Comparison of ENCODE assay signal across 27 cellular contexts in genomic region chr19:33320636-33321035, GRCh38.
DNase-seq lines count a peak whose midpoint lies in the region; TF ChIP-seq lines count a peak whose summit lies in the region.
"Had no signal": no experiment of that assay in that cellular context is flagged by ENCODE, and none has a peak within 500 bp of the region (broad histone marks: within the 10 kb centered on the region; RNA-seq: fewer than 3 reads in every experiment).

No MANE protein-coding gene starts in this region.

- CTCF ChIA-PET in HEK293 (lab: Yijun Ruan, JAX): interaction anchor here (1.4 kb wide), 1 partner anchor 9 kb away, joined by 3 read pairs; no protein-coding TSS in a partner anchor

- POLR2A ChIA-PET in HEK293 (lab: Yijun Ruan, JAX): no interaction called here

- H3K36me3 ChIP-seq in HEK293 (ENCODE audit: control insufficient read depth in 2 of 2, insufficient read depth in 1 of 2, low read length in 2 of 2): peaks cover 0 to 3% of the 10 kb centered on the region in 2 experiments; a peak in 1 of 3 replicates
- H3K36me3 ChIP-seq: BE2C; BLaER1; BLaER1 treated with 17β-estradiol and CSF1 and Interleukin-3, amounts not matched to agents 10 nM and 100 nM had no signal

- DNase-seq in HPDE6-E6E7 (ENCODE audit: extremely low spot score): no peak
- DNase-seq: 8988T; ACHN; AML-193; BE2C; C1 segment of cervical spinal cord; Caco-2; Calu3; CD4-positive, alpha-beta memory T cell; CD4-positive, alpha-beta T cell; CD4-positive, CD25-positive, alpha-beta regulatory T cell; CD8-positive, alpha-beta memory T cell; CD8-positive, alpha-beta T cell; COR-L47; DMS 273 treated with DMSO at 0.1 percent for 48 hours; DMS153; DMS53; DMS79; DMS79 treated with DMSO at 0.1 percent for 48 hours; DND-41; EL had no signal

- no peaks in the 10 kb centered on the region for H3K4me1 ChIP-seq in HEK293 (ENCODE audit: control insufficient read depth, insufficient read depth, low read length)
- H3K4me1 ChIP-seq: BE2C; BLaER1; BLaER1 treated with 17β-estradiol and CSF1 and Interleukin-3, amounts not matched to agents 10 nM and 100 nM had no signal

- peaks cover 6% of the 10 kb centered on the region for H3K9me3 ChIP-seq in HEK293 (ENCODE audit: control insufficient read depth, insufficient read depth, low read depth, low read length)
- H3K9me3 ChIP-seq: BE2C had no signal

- no peak overlapping the region for H3K27ac ChIP-seq in HEK293 (ENCODE audit: extremely low read depth, low read depth, low read length)
- H3K27ac ChIP-seq: 22Rv1; A549; BLaER1; BLaER1 treated with 17β-estradiol and CSF1 and Interleukin-3, amounts not matched to agents 10 nM and 100 nM; C4-2B had no signal

- no peak overlapping the region for H3K4me3 ChIP-seq in HEK293 (ENCODE audit: low read depth, low read length)
- H3K4me3 ChIP-seq: A549; BLaER1; BLaER1 treated with 17β-estradiol and CSF1 and Interleukin-3, amounts not matched to agents 10 nM and 100 nM had no signal

- TF ChIP-seq CTCF in HEK293 (tag by site-specific recombination; IDR thresholded peaks at IDR 0.05): no peak

TF ChIP-seq in HEK293, 187 proteins besides CTCF, POLR2A, EP300 and RAD21:
- TF ChIP-seq ZNF624 (tag by site-specific recombination; IDR thresholded peaks at IDR 0.05) (no peak), ZNF133 (tag by site-specific recombination; IDR thresholded peaks at IDR 0.05) (no peak), ZNF610 (tag by site-specific recombination; IDR thresholded peaks at IDR 0.05; ENCODE audit: borderline replicate concordance) (no peak), PRDM10 (tag by site-specific recombination; IDR thresholded peaks at IDR 0.05) (no peak), ZNF843 (tag by site-specific recombination; IDR thresholded peaks at IDR 0.05) (no peak), ZNF138 (tag by site-specific recombination; IDR thresholded peaks at IDR 0.05; ENCODE audit: borderline replicate concordance) (no peak), ZFP37 (tag by site-specific recombination; IDR thresholded peaks at IDR 0.05) (peak; percentile 100), KLF17 (tag by site-specific recombination; IDR thresholded peaks at IDR 0.05) (no peak), GLIS2 (tag by site-specific recombination; IDR thresholded peaks at IDR 0.05) (no peak)
